21 cellular contexts compared by ENCODE assay signal in genomic region chr4:94375364-94375763, GRCh38. TPM values are rescaled to one million over a fixed set of nuclear protein-coding genes. Genes with fewer than 3 reads are reported as not detected.
"Had no signal": no experiment of that assay in that cellular context is flagged by ENCODE, and none has a peak within 500 bp of the region (broad histone marks: within the 10 kb centered on the region; RNA-seq: fewer than 3 reads in every experiment).

No MANE protein-coding gene starts in this region.

- H3K27me3 ChIP-seq: esophagus squamous epithelium, gastrocnemius medialis, upper lobe of left lung had no signal

- FAIRE-seq: bronchial epithelial cell, keratinocyte had no signal

- H3K9me3 ChIP-seq: esophagus squamous epithelium, gastrocnemius medialis, upper lobe of left lung had no signal

- H3K27ac ChIP-seq: coronary artery, esophagus squamous epithelium, gastrocnemius medialis, upper lobe of left lung had no signal

- H3K36me3 ChIP-seq: esophagus squamous epithelium, gastrocnemius medialis, upper lobe of left lung had no signal

- DNase-seq: activated CD4-positive, alpha-beta T cell treated with anti-CD3 and anti-CD28 coated beads for 4 hours; activated CD4-positive, alpha-beta T cell treated with anti-CD3 and anti-CD28 coated beads, Interleukin-2, amount 50 U/mL, for 48 hours; activated CD4-positive, CD25-positive, alpha-beta regulatory T cell; activated effector memory CD4-positive, alpha-beta T cell treated with Interleukin-2 at 50 U/mL for 16 hours; activated naive CD4-positive, alpha-beta T cell treated with anti-CD3 and anti-CD28 coated beads, Interleukin-2, amount 10 ng/mL, durations not matched to agents 7 days and 5 days; activated T-cell treated with anti-CD3 and anti-CD28 coated beads, Interleukin-2, amount 50 U/mL, for 48 hours; amygdala; cerebellar nuclear complex; esophagus squamous epithelium; gastrocnemius medialis; naive thymus-derived CD4-positive, alpha-beta T cell; retina; stimulated activated CD4-positive, alpha-beta T cell treated with anti-CD3 and anti-CD28 coated beads, Interleukin-4, amount 100 ng/mL, for 24 hours; stimulated activated naive CD4-positive, alpha-beta T cell treated with Interleukin-2 at 50 U/mL for 16 hours; upper lobe of left lung had no signal

- H3K4me3 ChIP-seq: coronary artery, esophagus squamous epithelium, gastrocnemius medialis, lung, upper lobe of left lung had no signal

- H3K4me1 ChIP-seq: esophagus squamous epithelium, upper lobe of left lung had no signal

- ATAC-seq: gastrocnemius medialis; naive thymus-derived CD4-positive, alpha-beta T cell had no signal

RNA-seq across cellular contexts. Expression of gene HPGDS, which starts 32.7 kb away (rescaled TPM):
- total RNA-seq: bronchial epithelial cell, neural crest cell, osteoblast had no signal
- polyA plus RNA-seq: keratinocyte; naive thymus-derived CD4-positive, alpha-beta T cell had no signal
